In the genomic region with DNA sequence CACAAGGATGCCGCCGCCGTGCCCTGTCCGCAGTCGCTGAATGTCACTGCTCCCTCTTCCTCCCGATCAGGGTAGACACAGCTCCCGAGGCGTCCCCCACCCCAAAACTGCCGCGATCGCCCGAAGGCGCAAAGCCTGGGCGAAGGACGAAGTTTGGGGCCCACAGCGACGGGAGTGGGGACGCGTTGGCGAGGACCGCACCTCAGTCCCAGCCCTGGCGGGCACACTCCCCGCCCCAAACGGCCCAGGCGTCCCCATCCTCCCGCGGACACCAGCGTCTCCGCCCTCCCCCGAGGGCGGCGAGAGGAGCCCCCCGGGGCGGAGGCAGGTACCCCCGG, we compare ENCODE assay signal across 1 cellular context.
TF ChIP-seq lines count a peak whose summit lies in the region.

No MANE protein-coding gene starts in this region.

TF ChIP-seq in HEK293, 187 proteins besides CTCF, POLR2A, EP300 and RAD21 (continued from another document):
- TF ChIP-seq ZNF449 (tag by site-specific recombination; IDR thresholded peaks at IDR 0.05) (no peak), AEBP2 (tag by site-specific recombination; IDR thresholded peaks at IDR 0.05; ENCODE audit: borderline replicate concordance) (no peak), ZBTB17 (tag by site-specific recombination; IDR thresholded peaks at IDR 0.05) (no peak), ZFP37 (tag by site-specific recombination; IDR thresholded peaks at IDR 0.05) (no peak), ZNF398 (tag by site-specific recombination; IDR thresholded peaks at IDR 0.05) (peak; percentile 4), ZNF473 (tag by site-specific recombination; IDR thresholded peaks at IDR 0.05) (no peak), WT1 (tag by site-specific recombination; IDR thresholded peaks at IDR 0.05) (peak; percentile 65), ZNF184 (tag by site-specific recombination; IDR thresholded peaks at IDR 0.05) (no peak), KLF16 (tag by site-specific recombination; IDR thresholded peaks at IDR 0.05) (peak; percentile 42; the same call in 1 of the 2 replicates), ZNF248 (tag by site-specific recombination; IDR thresholded peaks at IDR 0.05) (no peak), ZNF561 (tag by site-specific recombination; IDR thresholded peaks at IDR 0.05; ENCODE audit: borderline replicate concordance) (no peak), MZF1 (tag by site-specific recombination; IDR thresholded peaks at IDR 0.05; ENCODE audit: borderline replicate concordance) (peak; percentile 84), ZNF335 (tag by site-specific recombination; conservative IDR thresholded peaks at IDR 0.05) (peak; percentile 84), ZNF600 (tag by site-specific recombination; IDR thresholded peaks at IDR 0.05) (peak; percentile 37; the same call in 1 of the 2 replicates), ZNF423 (tag by site-specific recombination; IDR thresholded peaks at IDR 0.05) (peak; percentile 51; the same call in 1 of the 2 replicates), ZNF202 (tag by site-specific recombination; IDR thresholded peaks at IDR 0.05; ENCODE audit: borderline replicate concordance) (no peak), ZNF155 (tag by site-specific recombination; IDR thresholded peaks at IDR 0.05) (no peak), ZNF701 (tag by site-specific recombination; IDR thresholded peaks at IDR 0.05) (peak; percentile 87), ZBTB1 (tag by site-specific recombination; IDR thresholded peaks at IDR 0.05) (no peak), ZNF175 (tag by site-specific recombination; IDR thresholded peaks at IDR 0.05) (no peak), ZNF521 (tag by site-specific recombination; IDR thresholded peaks at IDR 0.05) (no peak), ZFHX2 (tag by site-specific recombination; conservative IDR thresholded peaks at IDR 0.05) (peak; percentile 81), ZNF76 (tag by site-specific recombination; IDR thresholded peaks at IDR 0.05; ENCODE audit: borderline replicate concordance, low read depth) (no peak), ZNF2 (tag by site-specific recombination; IDR thresholded peaks at IDR 0.05) (peak; percentile 7; the same call in 1 of the 2 replicates), OVOL3 (tag by site-specific recombination; IDR thresholded peaks at IDR 0.05) (no peak), ZNF501 (tag by site-specific recombination; IDR thresholded peaks at IDR 0.05) (0 out of 2 replicates have a peak, but pooled peaks have one; percentile 6), ZNF549 (tag by site-specific recombination; IDR thresholded peaks at IDR 0.05) (no peak), ZNF426 (tag by site-specific recombination; IDR thresholded peaks at IDR 0.05) (no peak), ZSCAN23 (tag by site-specific recombination; IDR thresholded peaks at IDR 0.05) (no peak), ZFP69B (tag by site-specific recombination; IDR thresholded peaks at IDR 0.05) (no peak; the same call in none of the 2 replicates), ZNF768 (tag by site-specific recombination; IDR thresholded peaks at IDR 0.05) (no peak), TRIM28 (IDR thresholded peaks at IDR 0.05; ENCODE audit: borderline replicate concordance, low read length) (no peak), ZNF350 (tag by site-specific recombination; IDR thresholded peaks at IDR 0.05) (no peak), OSR2 (tag by site-specific recombination; IDR thresholded peaks at IDR 0.05) (no peak)
- TF ChIP-seq, protein P1, sequence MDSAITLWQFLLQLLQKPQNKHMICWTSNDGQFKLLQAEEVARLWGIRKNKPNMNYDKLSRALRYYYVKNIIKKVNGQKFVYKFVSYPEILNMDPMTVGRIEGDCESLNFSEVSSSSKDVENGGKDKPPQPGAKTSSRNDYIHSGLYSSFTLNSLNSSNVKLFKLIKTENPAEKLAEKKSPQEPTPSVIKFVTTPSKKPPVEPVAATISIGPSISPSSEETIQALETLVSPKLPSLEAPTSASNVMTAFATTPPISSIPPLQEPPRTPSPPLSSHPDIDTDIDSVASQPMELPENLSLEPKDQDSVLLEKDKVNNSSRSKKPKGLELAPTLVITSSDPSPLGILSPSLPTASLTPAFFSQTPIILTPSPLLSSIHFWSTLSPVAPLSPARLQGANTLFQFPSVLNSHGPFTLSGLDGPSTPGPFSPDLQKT (IDR thresholded peaks at IDR 0.05; ENCODE audit: borderline replicate concordance, low read depth, low read length): no peak
- TF ChIP-seq, protein P2, sequence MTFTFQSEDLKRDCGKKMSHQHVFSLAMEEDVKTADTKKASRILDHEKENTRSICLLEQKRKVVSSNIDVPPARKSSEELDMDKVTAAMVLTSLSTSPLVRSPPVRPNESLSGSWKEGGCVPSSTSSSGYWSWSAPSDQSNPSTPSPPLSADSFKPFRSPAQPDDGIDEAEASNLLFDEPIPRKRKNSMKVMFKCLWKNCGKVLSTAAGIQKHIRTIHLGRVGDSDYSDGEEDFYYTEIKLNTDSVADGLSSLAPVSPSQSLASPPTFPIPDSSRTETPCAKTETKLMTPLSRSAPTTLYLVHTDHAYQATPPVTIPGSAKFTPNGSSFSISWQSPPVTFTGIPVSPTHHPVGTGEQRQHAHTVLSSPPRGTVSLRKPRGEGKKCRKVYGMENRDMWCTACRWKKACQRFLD (tag by site-specific recombination; IDR thresholded peaks at IDR 0.05): no peak
- TF ChIP-seq, protein P3, sequence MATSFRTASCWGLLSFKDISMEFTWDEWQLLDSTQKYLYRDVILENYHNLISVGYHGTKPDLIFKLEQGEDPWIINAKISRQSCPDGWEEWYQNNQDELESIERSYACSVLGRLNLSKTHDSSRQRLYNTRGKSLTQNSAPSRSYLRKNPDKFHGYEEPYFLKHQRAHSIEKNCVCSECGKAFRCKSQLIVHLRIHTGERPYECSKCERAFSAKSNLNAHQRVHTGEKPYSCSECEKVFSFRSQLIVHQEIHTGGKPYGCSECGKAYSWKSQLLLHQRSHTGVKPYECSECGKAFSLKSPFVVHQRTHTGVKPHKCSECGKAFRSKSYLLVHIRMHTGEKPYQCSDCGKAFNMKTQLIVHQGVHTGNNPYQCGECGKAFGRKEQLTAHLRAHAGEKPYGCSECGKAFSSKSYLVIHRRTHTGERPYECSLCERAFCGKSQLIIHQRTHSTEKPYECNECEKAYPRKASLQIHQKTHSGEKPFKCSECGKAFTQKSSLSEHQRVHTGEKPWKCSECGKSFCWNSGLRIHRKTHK (tag by site-specific recombination; IDR thresholded peaks at IDR 0.05): no peak
